Comparison of ENCODE assay signal across 8 cellular contexts in the genomic region with DNA sequence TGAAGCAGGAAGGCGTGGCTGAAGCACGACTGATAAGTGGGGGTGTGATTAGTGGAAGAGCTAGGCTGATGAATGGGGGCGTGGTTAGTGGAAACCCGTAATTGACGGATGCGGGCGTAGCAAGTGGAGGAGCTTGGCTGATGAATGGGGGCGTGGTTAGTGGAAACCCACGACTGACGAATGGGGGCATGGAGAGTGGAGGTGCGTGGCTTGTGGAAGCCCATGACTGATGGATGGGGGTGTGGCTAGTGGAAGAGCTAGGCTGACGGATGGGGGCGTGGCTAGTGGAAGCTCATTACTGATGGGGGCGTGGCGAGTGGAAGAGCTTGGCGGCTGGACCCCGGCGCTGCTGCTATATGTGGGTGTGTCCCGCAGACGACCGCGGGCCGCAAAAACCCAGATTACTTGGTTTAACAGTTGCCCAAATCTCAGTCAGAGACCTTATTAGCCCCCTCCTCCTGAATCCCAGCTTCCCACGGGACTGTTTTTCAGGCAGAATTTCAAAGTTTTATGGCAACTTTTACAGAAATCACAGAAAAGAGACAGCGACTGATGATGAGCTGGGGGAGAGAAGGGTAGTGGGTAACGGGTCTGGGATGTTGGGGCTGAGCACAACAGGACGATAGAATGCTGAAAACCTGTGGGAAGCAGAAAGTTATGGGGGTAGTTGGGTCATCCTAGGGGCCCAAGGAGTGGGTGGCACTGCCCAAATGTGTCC. TPM values are rescaled to one million over a fixed set of nuclear protein-coding genes. Genes with fewer than 3 reads are reported as not detected.
DNase-seq lines count a peak whose midpoint lies in the region; ATAC-seq, FAIRE-seq and TF ChIP-seq lines count a peak whose summit lies in the region.

No MANE protein-coding gene starts in this region.

- peak overlapping the region; percentile 48 for H3K4me3 ChIP-seq in AG10803 (ENCODE audit: low read length)
- peak overlapping the region; percentile 37 for H3K4me3 ChIP-seq in WERI-Rb-1 (ENCODE audit: low read depth, low read length)
- no peak overlapping the region for H3K4me3 ChIP-seq in bronchial epithelial cell (ENCODE audit: low read depth, low read length)

- DNase-seq in AG10803 (ENCODE audit: low read depth) (peak; percentile 97), H54 (ENCODE audit: insufficient read length, low spot score) (peak; percentile 86), NCI-H2196 treated with DMSO at 0.1 percent for 48 hours (lab: John Stamatoyannopoulos, UW; ENCODE audit: unreplicated experiment) (peak; percentile 99), WERI-Rb-1 (peak; percentile 100), bronchial epithelial cell (ENCODE audit: low read depth) (peak; percentile 99), iPS-NIHi11 (ENCODE audit: low spot score) (peak; percentile 91)
- DNase-seq in stimulated activated CD4-positive, alpha-beta T cell treated with anti-CD3 and anti-CD28 coated beads, Interleukin-12 subunit alpha, Interleukin-12 subunit beta, amount 100 ng/mL, for 48 hours (ENCODE audit: low read depth in 2 of 3, low spot score in 1 of 3), result peak; percentile 83 to 87 (median 84)

- TF ChIP-seq CTCF in AG10803 (conservative IDR thresholded peaks at IDR 0.05; ENCODE audit: low read length) (no peak), WERI-Rb-1 (IDR thresholded peaks at IDR 0.05; ENCODE audit: low read depth, low read length) (no peak), bronchial epithelial cell (IDR thresholded peaks at IDR 0.05; ENCODE audit: insufficient read depth, low read length, severe bottlenecking) (no peak)

- FAIRE-seq in H54 (lab: Jason Lieb, UNC) (peak; percentile 91), bronchial epithelial cell (lab: Jason Lieb, UNC) (peak; percentile 88)

- H3K27me3 ChIP-seq in WERI-Rb-1 (ENCODE audit: insufficient read depth, low read depth, severe bottlenecking) (no peaks in the 10 kb centered on the region), bronchial epithelial cell (ENCODE audit: control insufficient read depth, insufficient read depth, low read length) (peaks cover 6% of the 10 kb centered on the region)

- H3K27ac ChIP-seq in WERI-Rb-1, result peak overlapping the region; percentile 75

- H3K36me3 ChIP-seq in WERI-Rb-1, result no peaks in the 10 kb centered on the region
- no peaks in the 10 kb centered on the region for H3K36me3 ChIP-seq in bronchial epithelial cell (ENCODE audit: control insufficient read depth, insufficient read depth, low read length)

- no peak for TF ChIP-seq POLR2A in H54 (IDR thresholded peaks at IDR 0.05; ENCODE audit: low read depth, low read length)

- H3K9me3 ChIP-seq in WERI-Rb-1 (ENCODE audit: severe bottlenecking), result no peaks in the 10 kb centered on the region

- ATAC-seq in GM18517 (IDR thresholded peaks at IDR 0.05; ENCODE audit: unreplicated experiment), result no peak

RNA-seq across cellular contexts. Expression of a gene that starts 9.0 kb away (rescaled TPM):
- 8.7 and 11.3 TPM in 2 replicates for total RNA-seq in bronchial epithelial cell

RNA-seq across cellular contexts. Expression of a gene that starts 43.4 kb away (rescaled TPM):
- total RNA-seq in bronchial epithelial cell, result 0.26 TPM in 2 replicates

RNA-seq across cellular contexts. Expression of a gene that starts 55.7 kb away (rescaled TPM):
- total RNA-seq in bronchial epithelial cell, result 2.1 and 3.5 TPM in 2 replicates
